In genomic region chr1:183877321-183877720, GRCh38 we compare ENCODE assay signal across 11 cellular contexts.
DNase-seq lines count a peak whose midpoint lies in the region; ATAC-seq and TF ChIP-seq lines count a peak whose summit lies in the region.
"Had no signal": no experiment of that assay in that cellular context is flagged by ENCODE, and none has a peak within 500 bp of the region (broad histone marks: within the 10 kb centered on the region; RNA-seq: fewer than 3 reads in every experiment).

No MANE protein-coding gene starts in this region.

- peak; percentile 83 for ATAC-seq in sciatic nerve

- TF ChIP-seq CTCF in chondrocyte (IDR thresholded peaks at IDR 0.05), result no peak

- peaks cover 11% of the 10 kb centered on the region for H3K36me3 Mint-ChIP-seq in chondrocyte (ENCODE audit: low read depth)

- peak overlapping the region; percentile 31 for H3K4me3 Mint-ChIP-seq in chondrocyte (ENCODE audit: unreplicated experiment)
- H3K4me3 Mint-ChIP-seq: activated naive CD4-positive, alpha-beta T cell treated with anti-CD3 and anti-CD28 coated beads, Interleukin-2, amount 10 ng/mL, durations not matched to agents 7 days and 5 days had no signal

- DNase-seq in EH (ENCODE audit: low read depth), result peak; percentile 58
- DNase-seq in chondrocyte (ENCODE audit: low spot score), result no peak
- DNase-seq in kidney tubule cell (ENCODE audit: low spot score), result peak; percentile 28
- peak; percentile 84 for DNase-seq in sciatic nerve (ENCODE audit: low spot score)
- no peak for DNase-seq in AML-193 (lab: John Stamatoyannopoulos, UW)
- DNase-seq in NCI-H226, result no peak
- no peak for DNase-seq in middle frontal gyrus (ENCODE audit: extremely low spot score, low spot score)
- no peak for DNase-seq in D341Med (ENCODE audit: low spot score)
- DNase-seq: activated naive CD4-positive, alpha-beta T cell treated with anti-CD3 and anti-CD28 coated beads, Interleukin-2, amount 10 ng/mL, durations not matched to agents 7 days and 5 days; DND-41; NCI-H2227 treated with DMSO at 0.1 percent for 48 hours had no signal

- intact Hi-C loops in sciatic nerve (cut with DNase I), result no loop called here

- no peaks in the 10 kb centered on the region for H3K27me3 Mint-ChIP-seq in chondrocyte (ENCODE audit: low read depth)
- H3K27me3 Mint-ChIP-seq: activated naive CD4-positive, alpha-beta T cell treated with anti-CD3 and anti-CD28 coated beads, Interleukin-2, amount 10 ng/mL, durations not matched to agents 7 days and 5 days had no signal

- peaks cover 57% of the 10 kb centered on the region for H3K4me1 Mint-ChIP-seq in chondrocyte (ENCODE audit: low read depth)

- no peaks in the 10 kb centered on the region for H3K9me3 Mint-ChIP-seq in chondrocyte (ENCODE audit: low read depth)
- H3K9me3 Mint-ChIP-seq: activated naive CD4-positive, alpha-beta T cell treated with anti-CD3 and anti-CD28 coated beads, Interleukin-2, amount 10 ng/mL, durations not matched to agents 7 days and 5 days had no signal

- peak overlapping the region; percentile 90 for H3K27ac Mint-ChIP-seq in chondrocyte (ENCODE audit: unreplicated experiment)
- H3K27ac Mint-ChIP-seq: activated naive CD4-positive, alpha-beta T cell treated with anti-CD3 and anti-CD28 coated beads, Interleukin-2, amount 10 ng/mL, durations not matched to agents 7 days and 5 days had no signal

Comparison
In these comparisons a context has a peak if more than half of its experiments do, and no peak if none do; other contexts are left out.
1. DNase-seq: peak in EH (single experiment), kidney tubule cell (single experiment) and sciatic nerve (single experiment); none in chondrocyte (single experiment), AML-193 (0 of 2), NCI-H226 (single experiment), middle frontal gyrus (single experiment) and D341Med (single experiment).